23 cellular contexts compared by ENCODE assay signal in the genomic region with DNA sequence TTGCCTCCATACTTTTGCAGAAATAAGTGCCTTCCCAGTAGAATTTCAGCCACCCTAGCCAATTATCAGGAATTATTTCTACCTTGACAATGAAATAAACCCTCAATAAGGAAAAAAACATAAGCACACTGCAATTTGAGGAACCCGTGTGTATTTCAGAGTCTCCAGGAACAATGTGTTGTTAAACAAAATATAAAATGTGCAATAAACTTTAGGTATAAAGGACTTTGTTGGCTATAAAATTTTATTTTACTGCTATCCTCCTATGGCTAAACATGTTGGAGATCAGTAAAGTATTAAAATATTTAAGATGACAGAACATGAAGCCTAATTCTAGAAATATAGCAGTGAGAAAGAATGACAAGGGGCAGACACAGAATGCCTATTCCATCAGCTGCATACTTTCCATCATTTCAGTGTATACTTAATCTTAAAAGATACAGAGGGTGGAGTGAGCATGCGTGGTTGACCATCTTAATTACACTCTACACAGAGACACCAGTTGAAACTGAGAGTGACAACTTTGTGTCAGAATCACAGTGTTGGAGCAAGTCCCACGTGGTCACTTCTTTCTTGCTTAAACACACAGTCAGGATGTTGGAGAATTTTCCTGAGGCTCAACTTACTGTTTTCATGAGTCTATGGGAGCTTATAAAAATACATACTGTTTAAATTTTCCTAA.
DNase-seq lines count a peak whose midpoint lies in the region; ATAC-seq and TF ChIP-seq lines count a peak whose summit lies in the region.
"Had no signal": no experiment of that assay in that cellular context is flagged by ENCODE, and none has a peak within 500 bp of the region (broad histone marks: within the 10 kb centered on the region; RNA-seq: fewer than 3 reads in every experiment).

No MANE protein-coding gene starts in this region.

- H3K27ac Mint-ChIP-seq in activated naive CD4-positive, alpha-beta T cell treated with anti-CD3 and anti-CD28 coated beads for 36 hours: no peak overlapping the region
- H3K27ac Mint-ChIP-seq: CD14-positive monocyte; CD4-positive, alpha-beta memory T cell; CD4-positive, CD25-positive, alpha-beta regulatory T cell; CD8-positive, alpha-beta memory T cell had no signal

- H3K27ac ChIP-seq in VCaP: peak overlapping the region; percentile 56
- H3K27ac ChIP-seq: BLaER1 had no signal

- H3K27me3 Mint-ChIP-seq in activated naive CD4-positive, alpha-beta T cell treated with anti-CD3 and anti-CD28 coated beads for 36 hours (ENCODE audit: low read depth): no peaks in the 10 kb centered on the region
- H3K27me3 Mint-ChIP-seq: CD4-positive, alpha-beta memory T cell; CD4-positive, CD25-positive, alpha-beta regulatory T cell had no signal

- peaks cover 5% of the 10 kb centered on the region for H3K9me3 Mint-ChIP-seq in activated naive CD4-positive, alpha-beta T cell treated with anti-CD3 and anti-CD28 coated beads for 36 hours
- H3K9me3 Mint-ChIP-seq: CD8-positive, alpha-beta memory T cell had no signal

- no peak for TF ChIP-seq CTCF in VCaP (conservative IDR thresholded peaks at IDR 0.05)

- H3K4me1 Mint-ChIP-seq in activated naive CD4-positive, alpha-beta T cell treated with anti-CD3 and anti-CD28 coated beads for 36 hours (ENCODE audit: low read depth): peaks cover 27% of the 10 kb centered on the region
- H3K4me1 Mint-ChIP-seq: CD14-positive monocyte had no signal

- peak; percentile 91 for ATAC-seq in left colon
- ATAC-seq: GM12878 had no signal

- H3K4me3 Mint-ChIP-seq in activated naive CD4-positive, alpha-beta T cell treated with anti-CD3 and anti-CD28 coated beads for 36 hours: no peak overlapping the region
- H3K4me3 Mint-ChIP-seq: CD14-positive monocyte; CD4-positive, alpha-beta memory T cell; CD4-positive, CD25-positive, alpha-beta regulatory T cell; CD8-positive, alpha-beta memory T cell had no signal

- DNase-seq in left colon (peak in 1 of 2 donors; percentile 22), dedifferentiated amniotic fluid mesenchymal stem cell (ENCODE audit: extremely low spot score) (no peak), Kasumi-1 (lab: John Stamatoyannopoulos, UW) (no peak)
- DNase-seq in activated naive CD4-positive, alpha-beta T cell treated with anti-CD3 and anti-CD28 coated beads for 36 hours: no peak
- DNase-seq: 8988T; ACHN; BE2C; C1 segment of cervical spinal cord; CD4-positive, alpha-beta memory T cell; CD4-positive, CD25-positive, alpha-beta regulatory T cell; CD8-positive, alpha-beta memory T cell; COR-L47; DMS 273 treated with DMSO at 0.1 percent for 48 hours; DMS153; DMS53; DMS79; DND-41; EL; GDM1 had no signal

- H3K36me3 Mint-ChIP-seq in activated naive CD4-positive, alpha-beta T cell treated with anti-CD3 and anti-CD28 coated beads for 36 hours (ENCODE audit: low read depth): peaks cover 8% of the 10 kb centered on the region
- H3K36me3 Mint-ChIP-seq: CD14-positive monocyte had no signal

- intact Hi-C loops in left colon (cut with DNase I, micrococcal nuclease): no loop called here
- intact Hi-C loops in activated naive CD4-positive, alpha-beta T cell treated with anti-CD3 and anti-CD28 coated beads for 36 hours (cut with micrococcal nuclease): no loop called here

- CTCF ChIA-PET in activated naive CD4-positive, alpha-beta T cell treated with anti-CD3 and anti-CD28 coated beads for 36 hours (lab: Charles Lee): no interaction called here
